ENCODE assay signal across 9 cellular contexts in the genomic region with DNA sequence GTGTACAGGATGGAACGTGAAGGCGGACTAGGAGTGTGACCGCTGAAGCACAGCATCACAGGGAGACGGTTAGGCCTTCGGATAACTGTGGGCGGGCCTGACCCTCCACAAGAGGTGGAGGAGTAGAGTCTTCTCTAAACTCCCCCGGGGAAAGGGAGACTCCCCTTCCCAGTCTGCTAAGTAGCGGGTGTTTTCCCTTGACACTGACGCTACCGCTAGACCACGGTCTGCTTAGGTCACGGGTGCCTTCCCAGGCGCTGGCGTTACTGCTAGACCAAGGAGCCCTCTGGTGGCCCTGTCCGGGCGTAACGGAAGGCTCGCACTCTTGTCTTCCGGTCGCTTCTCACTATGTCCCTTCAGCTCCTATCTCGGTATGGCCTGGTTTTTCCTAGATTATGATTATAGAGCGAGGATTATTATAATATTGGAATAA. TPM values are rescaled to one million over a fixed set of nuclear protein-coding genes. Genes with fewer than 3 reads are reported as not detected.
DNase-seq lines count a peak whose midpoint lies in the region; ATAC-seq, FAIRE-seq and TF ChIP-seq lines count a peak whose summit lies in the region.
"Not testable (repeated sequence)": the region's sequence is repeated elsewhere in the genome, so short reads cannot be mapped to it uniquely, and the experiment has no call there.
"Had no signal": no experiment of that assay in that cellular context is flagged by ENCODE, and none has a peak within 500 bp of the region (broad histone marks: within the 10 kb centered on the region; RNA-seq: fewer than 3 reads in every experiment).

No MANE protein-coding gene starts in this region.

- peak; percentile 51 for ATAC-seq in HG02798 (IDR thresholded peaks at IDR 0.05; ENCODE audit: poor library complexity, unreplicated experiment)
- peak; percentile 86 for ATAC-seq in GM12878
- peak in 6 of 8 donors; percentile 49 to 83 (median 73) for ATAC-seq in heart right ventricle
- ATAC-seq in thoracic aorta (ENCODE audit: insufficient number of reproducible peaks, low FRiP score, low read depth), result not testable (repeated sequence)

- peak overlapping the region; percentile 74 for H3K4me3 Mint-ChIP-seq in T-helper 2 cell treated with Interferon-gamma antibody and Interleukin-4, amounts not matched to agents 5 μg/mL and 100 μg/mL, for 36 hours

- not testable (repeated sequence) for BruUV-seq in GM12878 (replicated peaks; lab: Mats Ljungman, UMichigan)

- intact Hi-C loops in GM12878 (cut with micrococcal nuclease; ENCODE audit: unreplicated experiment), result loop anchor here (2.0 to 10.0 kb wide), 2 partner anchors 65 to 131 kb away; partner anchors contain the start of gene AURKAIP1
- intact Hi-C loops in heart right ventricle (cut with DNase I), result loop anchor here in 3 of 10 donors (10.0 kb wide), 3 partner anchors 71 to 131 kb away; partner anchors contain the start of genes AURKAIP1 (in 1 of the 3), MRPL20 (in 1 of the 3) and VWA1 (in 1 of the 3)

- in situ Hi-C loops in GM12878 (cut with MboI), result loop anchor here (5.0 kb wide), 1 partner anchor 103 kb away; no protein-coding TSS in a partner anchor

- not testable (repeated sequence) for H3K9ac ChIP-seq in GM12878 (ENCODE audit: control insufficient read depth, insufficient read depth, low read length); neural cell (ENCODE audit: low read length)

- TF ChIP-seq RAD21 in GM12878 (IDR thresholded peaks at IDR 0.05; ENCODE audit: insufficient read depth, low read depth, low read length), result 0 out of 2 replicates have a peak, but pooled peaks have one; percentile 7
- not testable (repeated sequence) for TF ChIP-seq RAD21 in neural cell (conservative IDR thresholded peaks at IDR 0.05)

- not testable (repeated sequence) for H3K9me3 ChIP-seq in GM12878 (replicated peaks; ENCODE audit: control insufficient read depth, insufficient read depth, low read length); heart right ventricle; neural cell (ENCODE audit: low read length); thoracic aorta

- TF ChIP-seq EP300 in GM12878 (IDR thresholded peaks at IDR 0.05; ENCODE audit: borderline replicate concordance in 1 of 2, control insufficient read depth in 1 of 2, low read depth in 2 of 2, low read length in 2 of 2); neural cell (conservative IDR thresholded peaks at IDR 0.05; ENCODE audit: poor library complexity, severe bottlenecking): not testable (repeated sequence)

- H3K9me2 ChIP-seq in neural cell (ENCODE audit: insufficient read depth, low read length), result not testable (repeated sequence)

- H3K79me2 ChIP-seq in GM12878 (ENCODE audit: control insufficient read depth, insufficient read depth, low read length); neural cell (replicated peaks; ENCODE audit: insufficient read depth, low read length): not testable (repeated sequence)

- H4K20me1 ChIP-seq in GM12878 (ENCODE audit: control insufficient read depth, insufficient read depth); neural cell (ENCODE audit: insufficient read depth): not testable (repeated sequence)

- FAIRE-seq in GM12878 (lab: Jason Lieb, UNC), result peak; percentile 77

- H3K4me3 ChIP-seq in GM12878; neural cell (ENCODE audit: low read length): not testable (repeated sequence)
- H3K4me3 ChIP-seq in heart right ventricle, result peak overlapping the region in 8 of 10 donors; percentile 16 to 44 (median 38)
- H3K4me3 ChIP-seq in thoracic aorta, result peak overlapping the region; percentile 50

- TF ChIP-seq CTCF in GM12878 (IDR thresholded peaks at IDR 0.05 in 2 of 3, conservative IDR thresholded peaks at IDR 0.05 in 1 of 3; ENCODE audit: control insufficient read depth in 2 of 3, extremely low read depth in 1 of 3, insufficient read depth in 1 of 3, low read depth in 3 of 3, low read length in 3 of 3) (peak in 2 of 3 experiments; percentile 9 to 15; a peak in 1 of 6 replicates), heart right ventricle (IDR thresholded peaks at IDR 0.05) (peak in 8 of 9 donors; percentile 17 to 56 (median 36))
- TF ChIP-seq CTCF in neural cell (IDR thresholded peaks at IDR 0.05; ENCODE audit: poor library complexity, severe bottlenecking); thoracic aorta (IDR thresholded peaks at IDR 0.05): not testable (repeated sequence)

- RAD21 ChIA-PET in GM12878 (lab: Charles Lee; ENCODE audit: unreplicated experiment), result interaction anchor here (0.6 to 1.6 kb wide), 5 partner anchors 62 to 386 kb away, joined by 3 to 4 read pairs (median 3); partner anchors contain the start of gene AURKAIP1

- DNase-seq in DMS53 (lab: John Stamatoyannopoulos, UW) (peak; percentile 77), NCI-H2196 treated with DMSO at 0.1 percent for 48 hours (lab: John Stamatoyannopoulos, UW; ENCODE audit: unreplicated experiment) (peak; percentile 22), heart right ventricle (peak; percentile 43 to 45)
- peak; percentile 33 for DNase-seq in T-helper 2 cell treated with Interferon-gamma antibody and Interleukin-4, amounts not matched to agents 5 μg/mL and 100 μg/mL, for 36 hours (ENCODE audit: low spot score)
- DNase-seq in GM12878 (ENCODE audit: low read depth, low spot score); thoracic aorta (ENCODE audit: low spot score): not testable (repeated sequence)

- H2AFZ ChIP-seq in GM12878 (ENCODE audit: control insufficient read depth, low read depth, low read length), result peak overlapping the region; percentile 51
- not testable (repeated sequence) for H2AFZ ChIP-seq in neural cell (ENCODE audit: low read depth, low read length)

- H3K4me1 ChIP-seq in GM12878 (ENCODE audit: control insufficient read depth, insufficient read depth, low read length); thoracic aorta (ENCODE audit: control insufficient read depth in 1 of 2, low read depth in 2 of 2): not testable (repeated sequence)
- peaks cover 3 to 28% (median 13%) of the 10 kb centered on the region in 9 donors for H3K4me1 ChIP-seq in heart right ventricle

- not testable (repeated sequence) for H3K27me3 ChIP-seq in GM12878 (replicated peaks in 1 of 2; ENCODE audit: control insufficient read depth in 2 of 2, insufficient read depth in 2 of 2, low read length in 1 of 2); heart right ventricle; neural cell (ENCODE audit: insufficient read depth, low read depth, low read length); thoracic aorta (replicated peaks; ENCODE audit: insufficient read depth)

- H3F3A ChIP-seq in neural cell (ENCODE audit: insufficient read depth, low read length, poor library complexity, severe bottlenecking), result not testable (repeated sequence)

- H3K36me3 ChIP-seq in GM12878 (ENCODE audit: control insufficient read depth in 2 of 2, insufficient read depth in 2 of 2, low read length in 1 of 2); heart right ventricle; neural cell (ENCODE audit: insufficient read depth, low read length); thoracic aorta: not testable (repeated sequence)

- not testable (repeated sequence) for H3K9me3 Mint-ChIP-seq in T-helper 2 cell treated with Interferon-gamma antibody and Interleukin-4, amounts not matched to agents 5 μg/mL and 100 μg/mL, for 36 hours

- not testable (repeated sequence) for H3K4me1 Mint-ChIP-seq in T-helper 2 cell treated with Interferon-gamma antibody and Interleukin-4, amounts not matched to agents 5 μg/mL and 100 μg/mL, for 36 hours (ENCODE audit: low read depth)

- SMC1A ChIA-PET in GM12878 (lab: Charles Lee; ENCODE audit: uncharacterized antibody, unreplicated experiment), result interaction anchor here (0.7 to 1.8 kb wide), 6 partner anchors 40 to 274 kb away, joined by 3 to 5 read pairs (median 3); partner anchors contain the start of gene AURKAIP1

- TF ChIP-seq POLR2A in GM12878 (IDR thresholded peaks at IDR 0.05; ENCODE audit: low read depth, low read length), result not testable (repeated sequence)

- 0% methylated on average over 16 of the region's 22 CpGs for WGBS in GM12878 (ENCODE audit: insufficient coverage, insufficient replicate concordance, low lambda C conversion rate, missing lambda C conversion rate)
- 13 to 22% methylated on average over 14 to 15 of the region's 22 CpGs for WGBS in heart right ventricle, 2 donors

- POLR2A ChIA-PET in GM12878 (lab: Charles Lee), result interaction anchor here (0.6 kb wide), 1 partner anchor 109 kb away, joined by 3 read pairs; no protein-coding TSS in a partner anchor

- H3K4me2 ChIP-seq in GM12878 (ENCODE audit: control insufficient read depth, insufficient read depth), result peak overlapping the region; percentile 11; the same call in 1 of the 2 replicates
- H3K4me2 ChIP-seq in neural cell (ENCODE audit: low read length), result not testable (repeated sequence)

- not testable (repeated sequence) for H3K27me3 Mint-ChIP-seq in T-helper 2 cell treated with Interferon-gamma antibody and Interleukin-4, amounts not matched to agents 5 μg/mL and 100 μg/mL, for 36 hours (ENCODE audit: low read depth)

- not testable (repeated sequence) for H3K36me3 Mint-ChIP-seq in T-helper 2 cell treated with Interferon-gamma antibody and Interleukin-4, amounts not matched to agents 5 μg/mL and 100 μg/mL, for 36 hours (ENCODE audit: low read depth)

- H3K27ac Mint-ChIP-seq in T-helper 2 cell treated with Interferon-gamma antibody and Interleukin-4, amounts not matched to agents 5 μg/mL and 100 μg/mL, for 36 hours, result peak overlapping the region; percentile 92

- H3K27ac ChIP-seq in GM12878 (ENCODE audit: control insufficient read depth, insufficient read depth); neural cell (ENCODE audit: low read length): not testable (repeated sequence)
- peak overlapping the region in 9 of 10 donors; percentile 33 to 86 (median 82) for H3K27ac ChIP-seq in heart right ventricle
- peak overlapping the region in 1 of 2 donors; percentile 55 for H3K27ac ChIP-seq in thoracic aorta

- CTCF ChIA-PET in GM12878 (lab: Yijun Ruan, JAX), result interaction anchor here (0.6 to 3.4 kb wide), 16 partner anchors 10 to 200 kb away, joined by 3 to 17 read pairs (median 4); partner anchors contain the start of genes AURKAIP1, CCNL2 and DVL1

RNA-seq across cellular contexts. Expression of gene ATAD3A, which starts 6.6 kb away (rescaled TPM):
- total RNA-seq in GM12878 (2013; cell fraction: nucleolus; rRNA removed), result 13.0 and 24.6 TPM in 2 replicates
- total RNA-seq in GM12878 (2014; rRNA removed) (56.1 and 58.6 TPM in 2 replicates), GM12878 (2014; rRNA removed; fragmentation: Illumina TruSeq; extraction: Trizol) (16.9 and 24.6 TPM in 2 replicates), GM12878 (2021) (66.8 and 76.4 TPM in 2 replicates), heart right ventricle (10 to 100 TPM; 13.2 to 27.9 (median 15.6) TPM), thoracic aorta (10 to 100 TPM; 16.7 to 17.6 TPM)
- polyA plus RNA-seq in GM12878 (2011; ENCODE audit: low read depth), result 5.4 TPM
- polyA plus RNA-seq in GM12878 (2011; rRNA removed) (6.6 and 16.2 TPM in 2 replicates), GM12878 (2014; fragmentation: Illumina TruSeq; extraction: Trizol) (0.95 and 9.0 TPM in 2 replicates), GM12878 (2014; fragmentation: Nextera tagmentation; extraction: Ambion mirVana) (1 to 10 TPM in 1 of 2 experiments, under 1 TPM in 1; 0.05 to 1.3 TPM), GM12878 (2014; rRNA removed) (53.3 and 69.0 TPM in 2 replicates), GM12878 (2016; fragmentation: Nextera tagmentation; extraction: Ambion mirVana) (10 to 100 TPM; 84.4 to 93.5 TPM), heart right ventricle (10 to 100 TPM; 24.7 to 39.4 TPM), neural cell (30.3 and 42.7 TPM in 2 replicates)
- polyA plus RNA-seq in GM12878 (2011; cell fraction: cytosol; rRNA removed), result 24.6 and 42.6 TPM in 2 replicates
- polyA plus RNA-seq in GM12878 (2011; cell fraction: nucleus; rRNA removed), result 41.2 and 70.4 TPM in 2 replicates
- 20.3 and 26.6 TPM in 2 replicates for polyA plus RNA-seq in GM12878 (2012)
- 9.5 and 26.3 TPM in 2 replicates for polyA minus RNA-seq in GM12878 (2011; rRNA and poly(A)+ RNA removed)
- 17.2 and 17.7 TPM in 2 replicates for polyA minus RNA-seq in GM12878 (2011; cell fraction: cytosol; rRNA and poly(A)+ RNA removed)
- polyA minus RNA-seq in GM12878 (2011; cell fraction: nucleus; rRNA and poly(A)+ RNA removed), result 8.9 and 14.9 TPM in 2 replicates
- 18.2 and 20.7 TPM in 2 replicates for polyA minus RNA-seq in neural cell

RNA-seq across cellular contexts. Expression of gene ATAD3B, which starts 33.8 kb away (rescaled TPM):
- 53.2 and 60.0 TPM in 2 replicates for total RNA-seq in GM12878 (2013; cell fraction: nucleolus; rRNA removed)
- total RNA-seq in GM12878 (2014; rRNA removed), result 29.7 and 35.7 TPM in 2 replicates
- 9.3 and 10.7 TPM in 2 replicates for total RNA-seq in GM12878 (2014; rRNA removed; fragmentation: Illumina TruSeq; extraction: Trizol)
- total RNA-seq in GM12878 (2021), result 32.9 and 36.8 TPM in 2 replicates
- 4.4 TPM for polyA plus RNA-seq in GM12878 (2011; ENCODE audit: low read depth)
- 7.6 and 14.0 TPM in 2 replicates for polyA plus RNA-seq in GM12878 (2011; rRNA removed)
- polyA plus RNA-seq in GM12878 (2011; cell fraction: cytosol; rRNA removed), result 14.1 and 30.5 TPM in 2 replicates
- 90.3 and 160 TPM in 2 replicates for polyA plus RNA-seq in GM12878 (2011; cell fraction: nucleus; rRNA removed)
- 14.0 and 21.3 TPM in 2 replicates for polyA plus RNA-seq in GM12878 (2012)
- polyA plus RNA-seq in GM12878 (2014; fragmentation: Illumina TruSeq; extraction: Trizol), result 2.1 and 5.8 TPM in 2 replicates
- polyA plus RNA-seq in GM12878 (2014; fragmentation: Nextera tagmentation; extraction: Ambion mirVana), result under 1 TPM; 0.03 to 0.73 TPM
- 38.8 and 52.5 TPM in 2 replicates for polyA plus RNA-seq in GM12878 (2014; rRNA removed)
- 10 to 100 TPM; 33.7 to 35.1 TPM for polyA plus RNA-seq in GM12878 (2016; fragmentation: Nextera tagmentation; extraction: Ambion mirVana)
- 5.5 and 13.1 TPM in 2 replicates for polyA minus RNA-seq in GM12878 (2011; rRNA and poly(A)+ RNA removed)
- 11.0 and 17.0 TPM in 2 replicates for polyA minus RNA-seq in GM12878 (2011; cell fraction: cytosol; rRNA and poly(A)+ RNA removed)
- 13.7 and 34.8 TPM in 2 replicates for polyA minus RNA-seq in GM12878 (2011; cell fraction: nucleus; rRNA and poly(A)+ RNA removed)
- total RNA-seq in heart right ventricle, result 1 to 10 TPM; 5.3 to 9.9 (median 6.6) TPM
- polyA plus RNA-seq in heart right ventricle, result 10 to 100 TPM; 12.5 to 33.3 TPM
- 51.3 and 57.2 TPM in 2 replicates for polyA plus RNA-seq in neural cell
- 16.3 and 17.8 TPM in 2 replicates for polyA minus RNA-seq in neural cell
- 10 to 100 TPM; 15.4 to 30.9 TPM for total RNA-seq in thoracic aorta

RNA-seq across cellular contexts. Expression of gene TMEM240, which starts 35.0 kb away (rescaled TPM):
- total RNA-seq in GM12878 (2013; cell fraction: nucleolus; rRNA removed), result not detected in 2 replicates
- total RNA-seq in GM12878 (2014; rRNA removed) (0.17 TPM in 1 of 2 replicates, not detected in the other), GM12878 (2014; rRNA removed; fragmentation: Illumina TruSeq; extraction: Trizol) (not detected in 2 replicates), GM12878 (2021) (0.49 TPM in 1 of 2 replicates, not detected in the other), heart right ventricle (1 to 10 TPM; 3.2 to 6.2 (median 3.7) TPM), thoracic aorta (10 to 100 TPM; 11.1 TPM)
- not detected for polyA plus RNA-seq in GM12878 (2011; ENCODE audit: low read depth)
- polyA plus RNA-seq in GM12878 (2011; rRNA removed) (not detected in 2 replicates), GM12878 (2014; fragmentation: Illumina TruSeq; extraction: Trizol) (not detected in 2 replicates), GM12878 (2014; fragmentation: Nextera tagmentation; extraction: Ambion mirVana) (not detected), GM12878 (2014; rRNA removed) (0.32 TPM in 1 of 2 replicates, not detected in the other), GM12878 (2016; fragmentation: Nextera tagmentation; extraction: Ambion mirVana) (not detected), heart right ventricle (10 to 100 TPM in 1 of 2 donors, 1 to 10 TPM in 1; 3.5 to 12.1 TPM), neural cell (46.7 and 52.1 TPM in 2 replicates)
- not detected in 2 replicates for polyA plus RNA-seq in GM12878 (2011; cell fraction: cytosol; rRNA removed)
- polyA plus RNA-seq in GM12878 (2011; cell fraction: nucleus; rRNA removed), result 0.27 and 0.57 TPM in 2 replicates
- 0.21 TPM in 1 of 2 replicates, not detected in the other for polyA plus RNA-seq in GM12878 (2012)
- polyA minus RNA-seq in GM12878 (2011; rRNA and poly(A)+ RNA removed), result not detected in 2 replicates
- polyA minus RNA-seq in GM12878 (2011; cell fraction: cytosol; rRNA and poly(A)+ RNA removed), result not detected in 2 replicates
- polyA minus RNA-seq in GM12878 (2011; cell fraction: nucleus; rRNA and poly(A)+ RNA removed), result not detected in 2 replicates
- 15.8 and 19.2 TPM in 2 replicates for polyA minus RNA-seq in neural cell

RNA-seq across cellular contexts. Expression of gene ATAD3C, which starts 55.9 kb away (rescaled TPM):
- total RNA-seq in GM12878 (2013; cell fraction: nucleolus; rRNA removed), result 1.4 and 2.7 TPM in 2 replicates
- total RNA-seq in GM12878 (2014; rRNA removed) (0.06 and 0.44 TPM in 2 replicates), GM12878 (2014; rRNA removed; fragmentation: Illumina TruSeq; extraction: Trizol) (0.41 and 0.63 TPM in 2 replicates), GM12878 (2021) (1.1 and 1.6 TPM in 2 replicates), heart right ventricle (1 to 10 TPM in 5 of 10 donors, under 1 TPM in 5; 0.11 to 2.2 (median 1.2) TPM), thoracic aorta (under 1 TPM in 1 of 2 donors, not detected in 1; 0.27 TPM)
- 3.2 TPM for polyA plus RNA-seq in GM12878 (2011; ENCODE audit: low read depth)
- polyA plus RNA-seq in GM12878 (2011; rRNA removed) (2.2 and 3.1 TPM in 2 replicates), GM12878 (2014; fragmentation: Illumina TruSeq; extraction: Trizol) (0.22 and 0.32 TPM in 2 replicates), GM12878 (2014; fragmentation: Nextera tagmentation; extraction: Ambion mirVana) (under 1 TPM; 0.03 to 0.13 TPM), GM12878 (2014; rRNA removed) (1.1 and 2.1 TPM in 2 replicates), GM12878 (2016; fragmentation: Nextera tagmentation; extraction: Ambion mirVana) (1 to 10 TPM; 2.1 to 2.9 TPM), heart right ventricle (under 1 TPM; 0.49 to 0.66 TPM), neural cell (not detected in 2 replicates)
- 7.5 and 8.5 TPM in 2 replicates for polyA plus RNA-seq in GM12878 (2011; cell fraction: cytosol; rRNA removed)
- 1.8 and 3.0 TPM in 2 replicates for polyA plus RNA-seq in GM12878 (2011; cell fraction: nucleus; rRNA removed)
- 1.7 and 2.1 TPM in 2 replicates for polyA plus RNA-seq in GM12878 (2012)
- polyA minus RNA-seq in GM12878 (2011; rRNA and poly(A)+ RNA removed), result 0.29 and 2.3 TPM in 2 replicates
- polyA minus RNA-seq in GM12878 (2011; cell fraction: cytosol; rRNA and poly(A)+ RNA removed), result 0.42 TPM in 1 of 2 replicates, not detected in the other
- 1.2 TPM in 1 of 2 replicates, not detected in the other for polyA minus RNA-seq in GM12878 (2011; cell fraction: nucleus; rRNA and poly(A)+ RNA removed)
- not detected in 2 replicates for polyA minus RNA-seq in neural cell
- total RNA-seq: HT1080 had no signal
